Comparison of ENCODE assay signal across 1 cellular context in the genomic region with DNA sequence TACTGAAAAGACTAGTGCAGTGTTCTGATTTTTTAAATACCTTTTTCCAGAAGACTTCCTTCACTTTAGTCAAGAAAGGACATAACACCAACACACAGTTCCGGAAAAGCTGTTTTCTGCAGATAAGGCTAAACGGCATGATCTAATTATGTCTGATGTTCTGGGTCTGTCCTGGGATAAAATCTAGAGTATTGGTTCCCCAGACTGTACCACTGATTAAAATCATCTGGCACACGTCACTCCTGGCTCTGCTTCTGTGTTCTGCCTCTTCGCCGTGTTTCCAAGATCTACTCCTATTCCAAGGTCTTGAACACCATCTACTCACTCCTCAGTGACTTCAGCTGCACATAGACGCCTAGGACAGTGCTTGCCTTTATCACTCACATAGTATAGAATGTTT.
TF ChIP-seq lines count a peak whose summit lies in the region.

No MANE protein-coding gene starts in this region.

TF ChIP-seq in SK-N-SH, 30 proteins besides CTCF, POLR2A, EP300 and RAD21 (continued from another document):
- TF ChIP-seq, protein P1, sequence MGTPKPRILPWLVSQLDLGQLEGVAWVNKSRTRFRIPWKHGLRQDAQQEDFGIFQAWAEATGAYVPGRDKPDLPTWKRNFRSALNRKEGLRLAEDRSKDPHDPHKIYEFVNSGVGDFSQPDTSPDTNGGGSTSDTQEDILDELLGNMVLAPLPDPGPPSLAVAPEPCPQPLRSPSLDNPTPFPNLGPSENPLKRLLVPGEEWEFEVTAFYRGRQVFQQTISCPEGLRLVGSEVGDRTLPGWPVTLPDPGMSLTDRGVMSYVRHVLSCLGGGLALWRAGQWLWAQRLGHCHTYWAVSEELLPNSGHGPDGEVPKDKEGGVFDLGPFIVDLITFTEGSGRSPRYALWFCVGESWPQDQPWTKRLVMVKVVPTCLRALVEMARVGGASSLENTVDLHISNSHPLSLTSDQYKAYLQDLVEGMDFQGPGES (IDR thresholded peaks at IDR 0.05; ENCODE audit: low read depth, low read length): no peak
- TF ChIP-seq, protein P2, sequence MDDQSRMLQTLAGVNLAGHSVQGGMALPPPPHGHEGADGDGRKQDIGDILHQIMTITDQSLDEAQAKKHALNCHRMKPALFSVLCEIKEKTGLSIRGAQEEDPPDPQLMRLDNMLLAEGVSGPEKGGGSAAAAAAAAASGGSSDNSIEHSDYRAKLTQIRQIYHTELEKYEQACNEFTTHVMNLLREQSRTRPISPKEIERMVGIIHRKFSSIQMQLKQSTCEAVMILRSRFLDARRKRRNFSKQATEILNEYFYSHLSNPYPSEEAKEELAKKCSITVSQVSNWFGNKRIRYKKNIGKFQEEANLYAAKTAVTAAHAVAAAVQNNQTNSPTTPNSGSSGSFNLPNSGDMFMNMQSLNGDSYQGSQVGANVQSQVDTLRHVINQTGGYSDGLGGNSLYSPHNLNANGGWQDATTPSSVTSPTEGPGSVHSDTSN (IDR thresholded peaks at IDR 0.05): no peak
- TF ChIP-seq GATA2 (CRISPR knock-in tag; IDR thresholded peaks at IDR 0.05): peak; percentile 95
- no peak for TF ChIP-seq NFIC (IDR thresholded peaks at IDR 0.05; ENCODE audit: borderline replicate concordance)
- TF ChIP-seq TCF12 (IDR thresholded peaks at IDR 0.05): peak; percentile 57; the same call in 1 of the 2 replicates
- TF ChIP-seq POLR2AphosphoS5 (IDR thresholded peaks at IDR 0.05; ENCODE audit: low read depth, low read length): peak; percentile 23; the same call in 1 of the 2 replicates
- no peak for TF ChIP-seq SIN3A (IDR thresholded peaks at IDR 0.05; ENCODE audit: borderline replicate concordance, low read depth, low read length)
- peak; percentile 64 for TF ChIP-seq CHD2 (IDR thresholded peaks at IDR 0.05; ENCODE audit: low read length, partially characterized antibody)
- TF ChIP-seq FOXJ3 (CRISPR knock-in tag; IDR thresholded peaks at IDR 0.05): peak; percentile 82; the same call in 1 of the 2 replicates
- TF ChIP-seq REST (IDR thresholded peaks at IDR 0.05; ENCODE audit: low read depth, low read length): no peak
- TF ChIP-seq, protein P3, sequence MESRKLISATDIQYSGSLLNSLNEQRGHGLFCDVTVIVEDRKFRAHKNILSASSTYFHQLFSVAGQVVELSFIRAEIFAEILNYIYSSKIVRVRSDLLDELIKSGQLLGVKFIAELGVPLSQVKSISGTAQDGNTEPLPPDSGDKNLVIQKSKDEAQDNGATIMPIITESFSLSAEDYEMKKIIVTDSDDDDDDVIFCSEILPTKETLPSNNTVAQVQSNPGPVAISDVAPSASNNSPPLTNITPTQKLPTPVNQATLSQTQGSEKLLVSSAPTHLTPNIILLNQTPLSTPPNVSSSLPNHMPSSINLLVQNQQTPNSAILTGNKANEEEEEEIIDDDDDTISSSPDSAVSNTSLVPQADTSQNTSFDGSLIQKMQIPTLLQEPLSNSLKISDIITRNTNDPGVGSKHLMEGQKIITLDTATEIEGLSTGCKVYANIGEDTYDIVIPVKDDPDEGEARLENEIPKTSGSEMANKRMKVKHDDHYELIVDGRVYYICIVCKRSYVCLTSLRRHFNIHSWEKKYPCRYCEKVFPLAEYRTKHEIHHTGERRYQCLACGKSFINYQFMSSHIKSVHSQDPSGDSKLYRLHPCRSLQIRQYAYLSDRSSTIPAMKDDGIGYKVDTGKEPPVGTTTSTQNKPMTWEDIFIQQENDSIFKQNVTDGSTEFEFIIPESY (IDR thresholded peaks at IDR 0.05; ENCODE audit: borderline replicate concordance, low read depth): no peak
- TF ChIP-seq FOSL2 (IDR thresholded peaks at IDR 0.05; ENCODE audit: borderline replicate concordance, low read depth): no peak
- TF ChIP-seq USF1 (IDR thresholded peaks at IDR 0.05; ENCODE audit: borderline replicate concordance, low read depth): no peak
- no peak for TF ChIP-seq GABPA (IDR thresholded peaks at IDR 0.05; ENCODE audit: low read depth)
- TF ChIP-seq EZH2phosphoT487 (IDR thresholded peaks at IDR 0.05; ENCODE audit: borderline replicate concordance, low read depth): no peak
- no peak for TF ChIP-seq RXRA (IDR thresholded peaks at IDR 0.05; ENCODE audit: borderline replicate concordance, low read depth)
- TF ChIP-seq ELF1 (IDR thresholded peaks at IDR 0.05): no peak
- no peak for TF ChIP-seq MAX (IDR thresholded peaks at IDR 0.05; ENCODE audit: low read depth)
- no peak for TF ChIP-seq JUND (IDR thresholded peaks at IDR 0.05)
- TF ChIP-seq TEAD4 (IDR thresholded peaks at IDR 0.05; ENCODE audit: borderline replicate concordance, insufficient read depth): no peak
- no peak for TF ChIP-seq RFX5 (IDR thresholded peaks at IDR 0.05; ENCODE audit: low read length)
